In genomic region chr3:113747719-113748046, GRCh38 we compare ENCODE assay signal across 8 cellular contexts.
DNase-seq lines count a peak whose midpoint lies in the region; ATAC-seq and TF ChIP-seq lines count a peak whose summit lies in the region.

No MANE protein-coding gene starts in this region.

- H3K79me2 ChIP-seq in KMS-11 (ENCODE audit: insufficient read depth, low read depth), result peaks cover 76% of the 10 kb centered on the region

- DNase-seq in activated naive CD4-positive, alpha-beta T cell treated with anti-CD3 and anti-CD28 coated beads, Interleukin-2, amount 10 ng/mL, durations not matched to agents 7 days and 5 days, result no peak
- DNase-seq in inferior parietal cortex (ENCODE audit: extremely low spot score), result peak; percentile 37
- DNase-seq in stimulated activated CD4-positive, alpha-beta T cell treated with anti-CD3 and anti-CD28 coated beads, Interleukin-4, amount 100 ng/mL, for 48 hours (ENCODE audit: low read depth in 2 of 2), result peak; percentile 15 to 32

- H3K36me3 Mint-ChIP-seq in activated naive CD4-positive, alpha-beta T cell treated with anti-CD3 and anti-CD28 coated beads, Interleukin-2, amount 10 ng/mL, durations not matched to agents 7 days and 5 days, result peaks cover 8% of the 10 kb centered on the region

- CTCF ChIA-PET in activated naive CD4-positive, alpha-beta T cell treated with anti-CD3 and anti-CD28 coated beads, Interleukin-2, amount 10 ng/mL, durations not matched to agents 7 days and 5 days (lab: Charles Lee), result interaction anchor here (3.8 kb wide), 1 partner anchor 12 kb away, joined by 50 read pairs; no protein-coding TSS in a partner anchor

- peak overlapping the region; percentile 94 for H3K27ac ChIP-seq in KMS-11

- H3K27ac Mint-ChIP-seq in activated naive CD4-positive, alpha-beta T cell treated with anti-CD3 and anti-CD28 coated beads, Interleukin-2, amount 10 ng/mL, durations not matched to agents 7 days and 5 days, result peak overlapping the region; percentile 100

- peak overlapping the region; percentile 86 for H3K4me3 ChIP-seq in GM12875 (ENCODE audit: low read depth, low read length)
- peak overlapping the region; percentile 89 for H3K4me3 ChIP-seq in KMS-11 (IDR thresholded peaks at IDR 0.05; ENCODE audit: insufficient read depth, low read depth, low read length)

- no peaks in the 10 kb centered on the region; the same call in 1 of the 2 replicates for H3K36me3 ChIP-seq in KMS-11 (ENCODE audit: insufficient read depth)

- H2AFZ ChIP-seq in KMS-11 (ENCODE audit: low read depth), result peak overlapping the region; percentile 82

- H3K4me1 Mint-ChIP-seq in activated naive CD4-positive, alpha-beta T cell treated with anti-CD3 and anti-CD28 coated beads, Interleukin-2, amount 10 ng/mL, durations not matched to agents 7 days and 5 days, result peaks cover 49% of the 10 kb centered on the region

- H3K9ac ChIP-seq in KMS-11, result peak overlapping the region; percentile 76

- H3K27me3 Mint-ChIP-seq in activated naive CD4-positive, alpha-beta T cell treated with anti-CD3 and anti-CD28 coated beads, Interleukin-2, amount 10 ng/mL, durations not matched to agents 7 days and 5 days, result no peaks in the 10 kb centered on the region

- TF ChIP-seq CTCF in GM12875 (IDR thresholded peaks at IDR 0.05; ENCODE audit: borderline replicate concordance, insufficient read depth, low read depth, low read length), result no peak
- TF ChIP-seq CTCF in KMS-11 (conservative IDR thresholded peaks at IDR 0.05; ENCODE audit: low read depth, low read length), result no peak

- H3K4me2 ChIP-seq in KMS-11, result peak overlapping the region; percentile 94

- H3K9me3 Mint-ChIP-seq in activated naive CD4-positive, alpha-beta T cell treated with anti-CD3 and anti-CD28 coated beads, Interleukin-2, amount 10 ng/mL, durations not matched to agents 7 days and 5 days, result no peaks in the 10 kb centered on the region

- peaks cover 22% of the 10 kb centered on the region for H4K20me1 ChIP-seq in KMS-11 (ENCODE audit: insufficient read depth)

- ATAC-seq in HG03097 (IDR thresholded peaks at IDR 0.05; ENCODE audit: low FRiP score, unreplicated experiment) (no peak), HG02973 (IDR thresholded peaks at IDR 0.05; ENCODE audit: unreplicated experiment) (no peak), HG03159 (IDR thresholded peaks at IDR 0.05; ENCODE audit: unreplicated experiment) (no peak)

- peak overlapping the region; percentile 97 for H3K4me3 Mint-ChIP-seq in activated naive CD4-positive, alpha-beta T cell treated with anti-CD3 and anti-CD28 coated beads, Interleukin-2, amount 10 ng/mL, durations not matched to agents 7 days and 5 days

- H3K27me3 ChIP-seq in KMS-11 (ENCODE audit: insufficient read depth, low read depth), result no peaks in the 10 kb centered on the region

- H3K4me1 ChIP-seq in KMS-11 (ENCODE audit: low read depth, poor library complexity, severe bottlenecking), result peaks cover 56% of the 10 kb centered on the region
